ENCODE assay signal across 13 cellular contexts in the genomic region with DNA sequence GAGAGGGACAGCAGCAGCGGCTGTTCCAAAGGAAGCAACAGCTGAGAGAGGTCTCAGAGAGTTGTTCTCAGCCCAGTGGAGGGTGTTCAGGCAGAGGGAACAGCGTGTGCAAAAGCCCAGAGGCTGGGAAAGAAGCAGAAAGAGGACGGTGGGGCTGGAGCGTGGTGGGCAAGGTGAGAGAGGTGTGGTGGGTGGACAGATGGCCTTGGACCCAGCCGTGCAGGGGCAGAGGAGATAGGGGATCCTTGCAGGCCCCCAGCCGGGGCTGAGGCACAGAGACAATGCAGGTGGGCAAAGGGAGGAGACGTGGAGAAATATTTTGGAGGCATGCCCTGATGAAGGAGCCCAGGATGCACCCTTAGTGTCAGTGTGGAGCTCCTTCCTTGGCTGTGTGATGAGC. TPM values are rescaled to one million over a fixed set of nuclear protein-coding genes. Genes with fewer than 3 reads are reported as not detected.
"Had no signal": no experiment of that assay in that cellular context is flagged by ENCODE, and none has a peak within 500 bp of the region (broad histone marks: within the 10 kb centered on the region; RNA-seq: fewer than 3 reads in every experiment).

No MANE protein-coding gene starts in this region.

RNA-seq across cellular contexts. Expression of a gene that starts 58.4 kb away (rescaled TPM):
- total RNA-seq: activated B cell treated with CpG ODN at 0.5 μM for 24 hours; activated CD4-positive, alpha-beta memory T cell treated with anti-CD3 and anti-CD28 coated beads, Interleukin-2, amount 10 ng/mL, durations not matched to agents 7 days and 5 days; activated CD4-positive, alpha-beta T cell treated with anti-CD3 and anti-CD28 coated beads, Interleukin-2, amount 10 ng/mL, durations not matched to agents 7 days and 5 days; activated CD8-positive, alpha-beta memory T cell treated with anti-CD3 and anti-CD28 coated beads, Interleukin-2, amount 10 ng/mL, durations not matched to agents 7 days and 5 days; activated CD8-positive, alpha-beta T cell treated with anti-CD3 and anti-CD28 coated beads, Interleukin-2, amount 10 ng/mL, durations not matched to agents 7 days and 5 days; activated naive CD8-positive, alpha-beta T cell treated with anti-CD3 and anti-CD28 coated beads for 36 hours; activated T-helper 2 cell treated with anti-CD3 and anti-CD28 coated beads, Interferon-gamma antibody, Interleukin-2, Interleukin-4, amounts not matched to agents 10 μg/mL and 5 μg/mL and 100 μg/mL, durations not matched to agents 14 hours and 24 hours and 36 hours; adrenal gland; aorta; astrocyte; body of pancreas; breast epithelium; cerebellum had no signal
- polyA plus RNA-seq: adrenal gland, aorta had no signal
